ENCODE assay signal across 8 cellular contexts in the genomic region with DNA sequence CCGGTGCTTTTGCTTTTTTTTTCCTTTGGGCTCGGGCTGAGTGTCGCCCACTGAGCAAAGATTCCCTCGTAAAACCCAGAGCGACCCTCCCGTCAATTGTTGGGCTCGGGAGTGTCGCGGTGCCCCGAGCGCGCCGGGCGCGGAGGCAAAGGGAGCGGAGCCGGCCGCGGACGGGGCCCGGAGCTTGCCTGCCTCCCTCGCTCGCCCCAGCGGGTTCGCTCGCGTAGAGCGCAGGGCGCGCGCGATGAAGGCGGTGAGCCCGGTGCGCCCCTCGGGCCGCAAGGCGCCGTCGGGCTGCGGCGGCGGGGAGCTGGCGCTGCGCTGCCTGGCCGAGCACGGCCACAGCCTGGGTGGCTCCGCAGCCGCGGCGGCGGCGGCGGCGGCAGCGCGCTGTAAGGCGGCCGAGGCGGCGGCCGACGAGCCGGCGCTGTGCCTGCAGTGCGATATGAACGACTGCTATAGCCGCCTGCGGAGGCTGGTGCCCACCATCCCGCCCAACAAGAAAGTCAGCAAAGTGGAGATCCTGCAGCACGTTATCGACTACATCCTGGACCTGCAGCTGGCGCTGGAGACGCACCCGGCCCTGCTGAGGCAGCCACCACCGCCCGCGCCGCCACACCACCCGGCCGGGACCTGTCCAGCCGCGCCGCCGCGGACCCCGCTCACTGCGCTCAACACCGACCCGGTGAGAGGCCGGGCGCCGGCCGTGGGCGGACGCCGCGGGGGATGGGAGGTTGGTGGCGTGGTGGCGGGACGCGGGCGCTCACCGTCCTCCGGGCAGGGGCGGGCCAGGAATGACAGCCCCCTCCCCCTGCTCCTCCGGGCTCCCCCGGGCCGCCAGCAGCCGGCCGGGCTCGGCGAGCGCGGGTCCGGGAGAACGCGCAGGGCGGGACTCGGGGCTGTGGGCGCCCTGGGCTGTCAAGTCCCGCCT. TPM values are rescaled to one million over a fixed set of nuclear protein-coding genes. Genes with fewer than 3 reads are reported as not detected.
A peak's percentile ranks its signal among the peaks of the same experiment; 100 is the strongest.
DNase-seq lines count a peak whose midpoint lies in the region; ATAC-seq and TF ChIP-seq lines count a peak whose summit lies in the region.

No MANE protein-coding gene starts in this region.

- peak overlapping the region; percentile 56; the same call in 1 of the 2 replicates for H3K4me2 ChIP-seq in MM.1S (ENCODE audit: low read depth, low read length)

- H2AFZ ChIP-seq in MM.1S (ENCODE audit: low read length), result no peak overlapping the region

- no peak overlapping the region for H3K27ac Mint-ChIP-seq in activated CD4-positive, alpha-beta memory T cell treated with anti-CD3 and anti-CD28 coated beads, Interleukin-2, amount 10 ng/mL, durations not matched to agents 7 days and 5 days
- H3K27ac Mint-ChIP-seq in activated T-helper 1 cell treated with anti-CD3 and anti-CD28 coated beads, Interleukin-12 subunit alpha, Interleukin-12 subunit beta, Interleukin-2, Interleukin-4 antibody, amounts not matched to agents 30 ng/mL and 10 ng/mL and 1 ng/mL, durations not matched to agents 14 hours and 24 hours and 36 hours, result no peak overlapping the region

- CTCF ChIA-PET in activated CD4-positive, alpha-beta memory T cell treated with anti-CD3 and anti-CD28 coated beads, Interleukin-2, amount 10 ng/mL, durations not matched to agents 7 days and 5 days (lab: Charles Lee), result no interaction called here

- H3K27me3 ChIP-seq in MM.1S (replicated peaks; ENCODE audit: insufficient read depth, low read length), result no peaks in the 10 kb centered on the region
- H3K27me3 ChIP-seq in esophagus (ENCODE audit: control insufficient read depth in 1 of 2, insufficient read depth in 2 of 2, low read length in 2 of 2), result no peaks in the 10 kb centered on the region
- H3K27me3 ChIP-seq in muscle layer of duodenum (ENCODE audit: low read depth, low read length), result no peaks in the 10 kb centered on the region

- TF ChIP-seq CTCF in C4-2B (conservative IDR thresholded peaks at IDR 0.05) (peak; percentile 6; the same call in 1 of the 2 replicates), MM.1S (IDR thresholded peaks at IDR 0.05; ENCODE audit: low read length) (no peak)

- H3K4me3 ChIP-seq in MM.1S (ENCODE audit: low read length), result no peak overlapping the region
- H3K4me3 ChIP-seq in esophagus (ENCODE audit: low read depth in 1 of 2, low read length in 2 of 2), result peak overlapping the region; percentile 88 to 90
- peak overlapping the region; percentile 78 to 83 for H3K4me3 ChIP-seq in muscle layer of duodenum (ENCODE audit: low read depth in 1 of 2, low read length in 2 of 2)

- DNase-seq in MM.1S, result no peak
- DNase-seq in HCEC 1CT, result no peak
- DNase-seq in activated CD4-positive, alpha-beta memory T cell treated with anti-CD3 and anti-CD28 coated beads, Interleukin-2, amount 10 ng/mL, durations not matched to agents 7 days and 5 days, result no peak
- no peak for DNase-seq in activated T-helper 1 cell treated with anti-CD3 and anti-CD28 coated beads, Interleukin-12 subunit alpha, Interleukin-12 subunit beta, Interleukin-2, Interleukin-4 antibody, amounts not matched to agents 30 ng/mL and 10 ng/mL and 1 ng/mL, durations not matched to agents 14 hours and 24 hours and 36 hours (ENCODE audit: low spot score)

- intact Hi-C loops in activated T-helper 1 cell treated with anti-CD3 and anti-CD28 coated beads, Interleukin-12 subunit alpha, Interleukin-12 subunit beta, Interleukin-2, Interleukin-4 antibody, amounts not matched to agents 30 ng/mL and 10 ng/mL and 1 ng/mL, durations not matched to agents 14 hours and 24 hours and 36 hours (cut with micrococcal nuclease), result loop anchor here (5.0 kb wide), 1 partner anchor 1750 kb away; no protein-coding TSS in a partner anchor

- H3K4me1 Mint-ChIP-seq in activated CD4-positive, alpha-beta memory T cell treated with anti-CD3 and anti-CD28 coated beads, Interleukin-2, amount 10 ng/mL, durations not matched to agents 7 days and 5 days, result peaks cover 6% of the 10 kb centered on the region
- H3K4me1 Mint-ChIP-seq in activated T-helper 1 cell treated with anti-CD3 and anti-CD28 coated beads, Interleukin-12 subunit alpha, Interleukin-12 subunit beta, Interleukin-2, Interleukin-4 antibody, amounts not matched to agents 30 ng/mL and 10 ng/mL and 1 ng/mL, durations not matched to agents 14 hours and 24 hours and 36 hours (ENCODE audit: low read depth), result no peaks in the 10 kb centered on the region

- 2 to 3% methylated on average over 95 to 122 of the region's 122 CpGs for WGBS in esophagus, 2 donors

- H3K9me2 ChIP-seq in MM.1S (replicated peaks; ENCODE audit: insufficient read depth, low read length), result no peaks in the 10 kb centered on the region

- H3K9me3 Mint-ChIP-seq in activated CD4-positive, alpha-beta memory T cell treated with anti-CD3 and anti-CD28 coated beads, Interleukin-2, amount 10 ng/mL, durations not matched to agents 7 days and 5 days, result peaks cover 4% of the 10 kb centered on the region
- H3K9me3 Mint-ChIP-seq in activated T-helper 1 cell treated with anti-CD3 and anti-CD28 coated beads, Interleukin-12 subunit alpha, Interleukin-12 subunit beta, Interleukin-2, Interleukin-4 antibody, amounts not matched to agents 30 ng/mL and 10 ng/mL and 1 ng/mL, durations not matched to agents 14 hours and 24 hours and 36 hours, result no peaks in the 10 kb centered on the region

- H3F3A ChIP-seq in MM.1S (ENCODE audit: insufficient read depth, low read length), result no peaks in the 10 kb centered on the region

- H3K9me3 ChIP-seq in MM.1S (replicated peaks; ENCODE audit: insufficient read depth, low read length) (no peaks in the 10 kb centered on the region), esophagus (ENCODE audit: control insufficient read depth in 2 of 2, insufficient read depth in 1 of 2, low read depth in 1 of 2, low read length in 1 of 2) (no peaks in the 10 kb centered on the region), muscle layer of duodenum (ENCODE audit: control insufficient read depth in 1 of 2, low read length in 2 of 2) (no peaks in the 10 kb centered on the region)

- H3K27ac ChIP-seq in C4-2B (peak overlapping the region; percentile 35), MM.1S (ENCODE audit: low read length) (no peak overlapping the region), esophagus (ENCODE audit: low read depth in 2 of 2, low read length in 1 of 2) (peak overlapping the region; percentile 90 to 92), muscle layer of duodenum (ENCODE audit: low read length) (no peak overlapping the region)

- H3K79me2 ChIP-seq in MM.1S (ENCODE audit: low read length), result no peaks in the 10 kb centered on the region

- no peaks in the 10 kb centered on the region for H4K20me1 ChIP-seq in MM.1S (ENCODE audit: insufficient read depth, low read length)

- H3K36me3 ChIP-seq in MM.1S (replicated peaks; ENCODE audit: insufficient read depth, low read length) (no peaks in the 10 kb centered on the region), esophagus (ENCODE audit: control insufficient read depth in 2 of 2, insufficient read depth in 2 of 2, low read length in 1 of 2) (no peaks in the 10 kb centered on the region), muscle layer of duodenum (ENCODE audit: control insufficient read depth in 1 of 2, insufficient read depth in 2 of 2, low read length in 2 of 2) (no peaks in the 10 kb centered on the region)

- H3K36me3 Mint-ChIP-seq in activated CD4-positive, alpha-beta memory T cell treated with anti-CD3 and anti-CD28 coated beads, Interleukin-2, amount 10 ng/mL, durations not matched to agents 7 days and 5 days (ENCODE audit: low read depth), result peaks cover 8% of the 10 kb centered on the region
- H3K36me3 Mint-ChIP-seq in activated T-helper 1 cell treated with anti-CD3 and anti-CD28 coated beads, Interleukin-12 subunit alpha, Interleukin-12 subunit beta, Interleukin-2, Interleukin-4 antibody, amounts not matched to agents 30 ng/mL and 10 ng/mL and 1 ng/mL, durations not matched to agents 14 hours and 24 hours and 36 hours (ENCODE audit: low read depth), result peaks cover 2% of the 10 kb centered on the region

- ATAC-seq in GM21367 (IDR thresholded peaks at IDR 0.05; ENCODE audit: unreplicated experiment), result no peak

- POLR2A ChIA-PET in activated CD4-positive, alpha-beta memory T cell treated with anti-CD3 and anti-CD28 coated beads, Interleukin-2, amount 10 ng/mL, durations not matched to agents 7 days and 5 days (lab: Charles Lee), result no interaction called here

- no peak overlapping the region for H3K9ac ChIP-seq in MM.1S (ENCODE audit: low read length)

- H3K27me3 Mint-ChIP-seq in activated CD4-positive, alpha-beta memory T cell treated with anti-CD3 and anti-CD28 coated beads, Interleukin-2, amount 10 ng/mL, durations not matched to agents 7 days and 5 days, result peaks cover 43% of the 10 kb centered on the region
- H3K27me3 Mint-ChIP-seq in activated T-helper 1 cell treated with anti-CD3 and anti-CD28 coated beads, Interleukin-12 subunit alpha, Interleukin-12 subunit beta, Interleukin-2, Interleukin-4 antibody, amounts not matched to agents 30 ng/mL and 10 ng/mL and 1 ng/mL, durations not matched to agents 14 hours and 24 hours and 36 hours (ENCODE audit: insufficient read depth), result peaks cover 45% of the 10 kb centered on the region

- H3K4me3 Mint-ChIP-seq in activated CD4-positive, alpha-beta memory T cell treated with anti-CD3 and anti-CD28 coated beads, Interleukin-2, amount 10 ng/mL, durations not matched to agents 7 days and 5 days, result no peak overlapping the region
- H3K4me3 Mint-ChIP-seq in activated T-helper 1 cell treated with anti-CD3 and anti-CD28 coated beads, Interleukin-12 subunit alpha, Interleukin-12 subunit beta, Interleukin-2, Interleukin-4 antibody, amounts not matched to agents 30 ng/mL and 10 ng/mL and 1 ng/mL, durations not matched to agents 14 hours and 24 hours and 36 hours, result no peak overlapping the region

- no peaks in the 10 kb centered on the region for H3K4me1 ChIP-seq in MM.1S (ENCODE audit: low read length)
- H3K4me1 ChIP-seq in esophagus (ENCODE audit: control insufficient read depth in 2 of 2, insufficient read depth in 2 of 2, low read length in 1 of 2), result no peaks in the 10 kb centered on the region
- peaks cover 0 to 9% of the 10 kb centered on the region in 2 donors for H3K4me1 ChIP-seq in muscle layer of duodenum (ENCODE audit: control insufficient read depth in 1 of 2, insufficient read depth in 2 of 2, low read length in 2 of 2)

RNA-seq across cellular contexts. Expression of gene ID4, which starts 0.6 kb away (rescaled TPM):
- polyA plus RNA-seq in esophagus, result 10 to 100 TPM; 23.5 to 24.8 TPM
- not detected for total RNA-seq in activated CD4-positive, alpha-beta memory T cell treated with anti-CD3 and anti-CD28 coated beads, Interleukin-2, amount 10 ng/mL, durations not matched to agents 7 days and 5 days
- total RNA-seq in activated T-helper 1 cell treated with anti-CD3 and anti-CD28 coated beads, Interleukin-12 subunit alpha, Interleukin-12 subunit beta, Interleukin-2, Interleukin-4 antibody, amounts not matched to agents 30 ng/mL and 10 ng/mL and 1 ng/mL, durations not matched to agents 14 hours and 24 hours and 36 hours, result not detected in 2 replicates

Comparison
In these comparisons a context has a peak if more than half of its experiments do, and no peak if none do; other contexts are left out.
1. H3K27ac ChIP-seq: peak in C4-2B (single experiment) and esophagus (2 of 2); none in MM.1S (single experiment) and muscle layer of duodenum (single experiment).